20 cellular contexts compared by ENCODE assay signal in the genomic region with DNA sequence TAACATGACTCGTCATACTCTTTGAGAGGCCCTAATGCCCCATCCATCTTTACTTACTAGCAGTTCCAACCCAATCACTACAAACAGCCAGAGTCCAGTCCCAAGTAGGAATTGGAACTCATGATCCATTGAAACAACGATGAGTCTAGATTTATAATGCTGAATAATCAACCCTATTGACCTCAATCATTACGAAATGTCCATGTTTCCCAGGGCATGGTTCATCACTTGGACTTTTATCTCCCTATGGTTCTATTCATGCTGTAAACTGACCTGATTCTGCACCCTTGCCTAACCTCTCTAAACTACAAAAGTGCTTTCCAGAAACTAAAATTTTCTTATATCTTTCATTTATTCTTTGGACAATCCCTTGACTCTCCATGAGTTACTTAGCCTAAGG.
DNase-seq lines count a peak whose midpoint lies in the region; ATAC-seq, FAIRE-seq and TF ChIP-seq lines count a peak whose summit lies in the region.
"Had no signal": no experiment of that assay in that cellular context is flagged by ENCODE, and none has a peak within 500 bp of the region (broad histone marks: within the 10 kb centered on the region; RNA-seq: fewer than 3 reads in every experiment).

No MANE protein-coding gene starts in this region.

- WGBS in liver = 33% methylated on average over 3 of the region's 3 CpGs
- WGBS in HepG2 (ENCODE audit: low lambda C conversion rate) = 9% methylated on average over 3 of the region's 3 CpGs
- 46% methylated on average over 3 of the region's 3 CpGs for WGBS in right lobe of liver (ENCODE audit: insufficient coverage, low coverage, low lambda C conversion rate, missing lambda C conversion rate)

- TF ChIP-seq EP300 in HepG2 (IDR thresholded peaks at IDR 0.05; ENCODE audit: low read depth in 2 of 2, low read length in 2 of 2) = no peak
- no peak for TF ChIP-seq EP300 in HepG2 (CRISPR knock-in tag; IDR thresholded peaks at IDR 0.05; ENCODE audit: borderline replicate concordance)

- POLR2A ChIA-PET in HepG2 (lab: Yijun Ruan, JAX) = no interaction called here

- peak overlapping the region; percentile 67 to 78 for H3K27ac ChIP-seq in liver (ENCODE audit: low read depth in 1 of 2, low read length in 2 of 2)
- H3K27ac ChIP-seq in HepG2 (ENCODE audit: extremely low read length, insufficient read depth, low read length) = no peak overlapping the region
- peak overlapping the region; percentile 10 to 70 (median 52) for H3K27ac ChIP-seq in right lobe of liver
- H3K27ac ChIP-seq: C4-2B had no signal

- in situ Hi-C loops in HepG2 (cut with HindIII; ENCODE audit: extremely low pct_ligation_motif_present, low pct_unique_long_range_greater_than_20kb) = no loop called here

- H3K36me3 ChIP-seq in liver (ENCODE audit: control insufficient read depth in 4 of 4, insufficient read depth in 3 of 4, low read depth in 1 of 4, low read length in 3 of 4) = no peaks in the 10 kb centered on the region
- no peaks in the 10 kb centered on the region for H3K36me3 ChIP-seq in HepG2 (replicated peaks in 1 of 2; ENCODE audit: control insufficient read depth in 1 of 2, insufficient read depth in 2 of 2, low read length in 2 of 2)
- no peaks in the 10 kb centered on the region for H3K36me3 ChIP-seq in right lobe of liver

- TF ChIP-seq RAD21 in liver (IDR thresholded peaks at IDR 0.05) (peak; percentile 55 to 57), HepG2 (CRISPR knock-in tag; IDR thresholded peaks at IDR 0.05) (no peak)

- H2AFZ ChIP-seq in HepG2 (ENCODE audit: low read length) = no peak overlapping the region

- TF ChIP-seq CTCF in liver (IDR thresholded peaks at IDR 0.05; ENCODE audit: low read depth, low read length, missing input control) (no peak), HepG2 (CRISPR knock-in tag; IDR thresholded peaks at IDR 0.05) (no peak), right lobe of liver (IDR thresholded peaks at IDR 0.05) (no peak)

- intact Hi-C loops in HepG2 (cut with micrococcal nuclease; ENCODE audit: unreplicated experiment) (no loop called here), right lobe of liver (cut with DNase I) (no loop called here)

- DNase-seq in HepG2 (ENCODE audit: low spot score) (no peak), amniotic epithelial cell (ENCODE audit: low read depth) (peak; percentile 40), right lobe of liver (peak in 1 of 3 donors; percentile 57)
- DNase-seq: ACHN; AML-193; Caco-2; CD4-positive, alpha-beta T cell; DMS153; DMS79; GF-D8; GOT3; H7; IMR-90 had no signal

- TF ChIP-seq POLR2A in HepG2 (IDR thresholded peaks at IDR 0.05; ENCODE audit: insufficient read depth in 1 of 2, low read depth in 2 of 2, low read length in 2 of 2) = no peak
- no peak for TF ChIP-seq POLR2A in right lobe of liver (IDR thresholded peaks at IDR 0.05)

- H3K27me3 ChIP-seq in liver (ENCODE audit: control insufficient read depth in 4 of 4, insufficient read depth in 4 of 4, low read length in 3 of 4) (no peaks in the 10 kb centered on the region), HepG2 (ENCODE audit: control insufficient read depth in 1 of 2, insufficient read depth in 2 of 2, low read length in 2 of 2) (no peaks in the 10 kb centered on the region), right lobe of liver (no peaks in the 10 kb centered on the region)

- H3K9me3 ChIP-seq in liver (ENCODE audit: control insufficient read depth in 4 of 4, low read length in 3 of 4) (no peaks in the 10 kb centered on the region), HepG2 (ENCODE audit: low read length) (peaks cover 12% of the 10 kb centered on the region), right lobe of liver (no peaks in the 10 kb centered on the region)
- H3K9me3 ChIP-seq: Caco-2 had no signal

- BruUV-seq in HepG2 (replicated peaks; lab: Mats Ljungman, UMichigan) = no TSS peak

- H3K4me3 ChIP-seq in liver (ENCODE audit: low read depth in 1 of 3, low read length in 3 of 3) = no peak overlapping the region
- H3K4me3 ChIP-seq in HepG2 (replicated peaks in 1 of 3; ENCODE audit: insufficient read depth in 1 of 3, low read depth in 2 of 3, low read length in 3 of 3) = no peak overlapping the region
- H3K4me3 ChIP-seq in right lobe of liver = no peak overlapping the region
- H3K4me3 ChIP-seq: K562 had no signal

- CTCF ChIA-PET in HepG2 (lab: Yijun Ruan, JAX; ENCODE audit: low intra/inter-chr PET ratio, low total read pairs) = no interaction called here

- H3K4me1 ChIP-seq in liver (ENCODE audit: control insufficient read depth in 4 of 4, insufficient read depth in 4 of 4, low read length in 3 of 4) (peaks cover 5 to 13% (median 8%) of the 10 kb centered on the region in 4 donors), HepG2 (ENCODE audit: insufficient read depth, low read length) (no peaks in the 10 kb centered on the region), right lobe of liver (peaks cover 0 to 13% (median 5%) of the 10 kb centered on the region in 4 donors)
- H3K4me1 ChIP-seq: Caco-2 had no signal

- no peaks in the 10 kb centered on the region for H4K20me1 ChIP-seq in HepG2 (ENCODE audit: insufficient read depth, low read length)

- no peak for ATAC-seq in HepG2
- ATAC-seq in right lobe of liver = peak; percentile 92 to 97 (median 96)
- ATAC-seq in HG02623 (IDR thresholded peaks at IDR 0.05; ENCODE audit: unreplicated experiment) = no peak
- no peak for ATAC-seq in GM21381 (IDR thresholded peaks at IDR 0.05; ENCODE audit: unreplicated experiment)
- ATAC-seq: K562 had no signal

- no peaks in the 10 kb centered on the region for H3K79me2 ChIP-seq in HepG2 (ENCODE audit: insufficient read depth, low read length)

- no peak overlapping the region for H3K4me2 ChIP-seq in HepG2 (ENCODE audit: low read depth, low read length)

- no peak for FAIRE-seq in HepG2 (lab: Jason Lieb, UNC)
- FAIRE-seq: A204.1, D721Med, K562 had no signal

- H3K9ac ChIP-seq in liver (ENCODE audit: low read depth in 1 of 2, low read length in 2 of 2) (no peak overlapping the region), HepG2 (ENCODE audit: insufficient read depth, low read depth, low read length) (no peak overlapping the region)

TF ChIP-seq in liver, 16 proteins besides CTCF, POLR2A, EP300 and RAD21 (continues in another document):
- TF ChIP-seq EGR1 (IDR thresholded peaks at IDR 0.05; ENCODE audit: low read depth in 2 of 2) = no peak
- peak; percentile 98 to 99 for TF ChIP-seq HNF4A (conservative IDR thresholded peaks at IDR 0.05)
- no peak for TF ChIP-seq TAF1 (conservative IDR thresholded peaks at IDR 0.05)
- peak; percentile 93 for TF ChIP-seq YY1 (IDR thresholded peaks at IDR 0.05)
- TF ChIP-seq NR2F2 (IDR thresholded peaks at IDR 0.05) = peak; percentile 53
- TF ChIP-seq, protein P1, sequence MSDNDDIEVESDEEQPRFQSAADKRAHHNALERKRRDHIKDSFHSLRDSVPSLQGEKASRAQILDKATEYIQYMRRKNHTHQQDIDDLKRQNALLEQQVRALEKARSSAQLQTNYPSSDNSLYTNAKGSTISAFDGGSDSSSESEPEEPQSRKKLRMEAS (IDR thresholded peaks at IDR 0.05) = peak; percentile 89
- TF ChIP-seq SP1 (IDR thresholded peaks at IDR 0.05) = peak; percentile 89
- peak; percentile 68 to 89 for TF ChIP-seq JUND (IDR thresholded peaks at IDR 0.05)
- TF ChIP-seq, protein P2, sequence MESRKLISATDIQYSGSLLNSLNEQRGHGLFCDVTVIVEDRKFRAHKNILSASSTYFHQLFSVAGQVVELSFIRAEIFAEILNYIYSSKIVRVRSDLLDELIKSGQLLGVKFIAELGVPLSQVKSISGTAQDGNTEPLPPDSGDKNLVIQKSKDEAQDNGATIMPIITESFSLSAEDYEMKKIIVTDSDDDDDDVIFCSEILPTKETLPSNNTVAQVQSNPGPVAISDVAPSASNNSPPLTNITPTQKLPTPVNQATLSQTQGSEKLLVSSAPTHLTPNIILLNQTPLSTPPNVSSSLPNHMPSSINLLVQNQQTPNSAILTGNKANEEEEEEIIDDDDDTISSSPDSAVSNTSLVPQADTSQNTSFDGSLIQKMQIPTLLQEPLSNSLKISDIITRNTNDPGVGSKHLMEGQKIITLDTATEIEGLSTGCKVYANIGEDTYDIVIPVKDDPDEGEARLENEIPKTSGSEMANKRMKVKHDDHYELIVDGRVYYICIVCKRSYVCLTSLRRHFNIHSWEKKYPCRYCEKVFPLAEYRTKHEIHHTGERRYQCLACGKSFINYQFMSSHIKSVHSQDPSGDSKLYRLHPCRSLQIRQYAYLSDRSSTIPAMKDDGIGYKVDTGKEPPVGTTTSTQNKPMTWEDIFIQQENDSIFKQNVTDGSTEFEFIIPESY (IDR thresholded peaks at IDR 0.05) = peak; percentile 85
- TF ChIP-seq FOXA1 (IDR thresholded peaks at IDR 0.05) = peak; percentile 74
- TF ChIP-seq GABPA (IDR thresholded peaks at IDR 0.05 in 1 of 2, conservative IDR thresholded peaks at IDR 0.05 in 1 of 2) = no peak

TF ChIP-seq in HepG2, 621 proteins besides CTCF, POLR2A, EP300 and RAD21 (continues in another document):
- TF ChIP-seq ZMYM2 (CRISPR knock-in tag; IDR thresholded peaks at IDR 0.05) (no peak), GLI4 (CRISPR knock-in tag; IDR thresholded peaks at IDR 0.05; ENCODE audit: borderline replicate concordance) (no peak), TCF7L2 (IDR thresholded peaks at IDR 0.05; ENCODE audit: low read depth, low read length) (no peak), YEATS4 (CRISPR knock-in tag; IDR thresholded peaks at IDR 0.05; ENCODE audit: borderline replicate concordance) (no peak), ELF4 (CRISPR knock-in tag; IDR thresholded peaks at IDR 0.05; ENCODE audit: borderline replicate concordance) (no peak), PPARG (CRISPR knock-in tag; conservative IDR thresholded peaks at IDR 0.05) (no peak)
- TF ChIP-seq, protein P3, sequence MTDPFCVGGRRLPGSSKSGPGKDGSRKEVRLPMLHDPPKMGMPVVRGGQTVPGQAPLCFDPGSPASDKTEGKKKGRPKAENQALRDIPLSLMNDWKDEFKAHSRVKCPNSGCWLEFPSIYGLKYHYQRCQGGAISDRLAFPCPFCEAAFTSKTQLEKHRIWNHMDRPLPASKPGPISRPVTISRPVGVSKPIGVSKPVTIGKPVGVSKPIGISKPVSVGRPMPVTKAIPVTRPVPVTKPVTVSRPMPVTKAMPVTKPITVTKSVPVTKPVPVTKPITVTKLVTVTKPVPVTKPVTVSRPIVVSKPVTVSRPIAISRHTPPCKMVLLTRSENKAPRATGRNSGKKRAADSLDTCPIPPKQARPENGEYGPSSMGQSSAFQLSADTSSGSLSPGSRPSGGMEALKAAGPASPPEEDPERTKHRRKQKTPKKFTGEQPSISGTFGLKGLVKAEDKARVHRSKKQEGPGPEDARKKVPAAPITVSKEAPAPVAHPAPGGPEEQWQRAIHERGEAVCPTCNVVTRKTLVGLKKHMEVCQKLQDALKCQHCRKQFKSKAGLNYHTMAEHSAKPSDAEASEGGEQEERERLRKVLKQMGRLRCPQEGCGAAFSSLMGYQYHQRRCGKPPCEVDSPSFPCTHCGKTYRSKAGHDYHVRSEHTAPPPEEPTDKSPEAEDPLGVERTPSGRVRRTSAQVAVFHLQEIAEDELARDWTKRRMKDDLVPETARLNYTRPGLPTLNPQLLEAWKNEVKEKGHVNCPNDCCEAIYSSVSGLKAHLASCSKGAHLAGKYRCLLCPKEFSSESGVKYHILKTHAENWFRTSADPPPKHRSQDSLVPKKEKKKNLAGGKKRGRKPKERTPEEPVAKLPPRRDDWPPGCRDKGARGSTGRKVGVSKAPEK (CRISPR knock-in tag; IDR thresholded peaks at IDR 0.05; ENCODE audit: borderline replicate concordance) = no peak

Comparison
In these comparisons a context has a peak if more than half of its experiments do, and no peak if none do; other contexts are left out.
1. ATAC-seq: peak in right lobe of liver (4 of 4); none in HepG2 (single experiment), HG02623 (single experiment) and GM21381 (single experiment).